In the genomic region with DNA sequence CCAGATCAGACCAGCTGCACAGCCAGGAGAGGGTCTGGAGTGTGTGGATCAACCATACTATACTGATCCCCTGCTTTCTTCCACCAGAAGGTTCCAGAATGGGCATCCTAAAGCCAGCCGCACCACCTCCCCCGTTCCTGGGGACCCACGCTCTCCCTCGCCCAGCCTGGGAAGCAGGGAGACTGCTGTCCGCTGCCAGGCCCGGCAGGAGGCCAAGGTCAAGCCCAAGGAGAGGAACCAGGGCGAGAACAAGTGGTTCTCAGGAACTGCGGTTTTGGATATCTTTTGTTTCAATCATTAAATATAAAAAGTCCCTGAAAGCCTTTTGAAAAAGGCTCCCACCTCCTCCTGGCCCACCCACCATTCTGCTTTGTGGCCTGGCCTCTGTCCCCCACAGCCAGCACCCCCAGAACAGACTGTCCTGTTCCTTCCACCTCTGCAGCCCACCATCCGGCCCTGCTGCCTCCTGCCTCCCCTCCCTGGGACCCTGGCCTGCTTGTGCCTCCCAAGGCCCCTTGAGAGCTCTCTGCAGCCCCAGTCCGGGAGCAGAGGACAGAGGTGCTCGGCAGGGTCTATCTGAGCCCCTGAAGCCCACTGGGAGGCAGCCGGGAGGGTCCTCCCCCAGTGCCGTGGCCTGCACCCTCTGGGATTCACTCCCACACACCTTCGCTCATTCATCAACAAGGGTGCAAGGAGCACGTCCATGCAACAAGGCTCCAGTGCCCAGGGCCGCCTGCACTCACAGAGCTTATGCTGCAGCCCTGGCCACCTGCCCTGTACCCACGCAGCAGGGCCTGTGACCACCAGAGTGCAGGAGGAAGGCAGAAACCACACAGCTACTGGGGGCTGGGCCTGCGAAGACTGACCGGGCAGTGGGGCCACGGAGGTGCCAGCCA, we compare ENCODE assay signal across 1 cellular context.
TF ChIP-seq lines count a peak whose summit lies in the region.

No MANE protein-coding gene starts in this region.

TF ChIP-seq in GM23338, 12 proteins besides CTCF, POLR2A, EP300 and RAD21:
- TF ChIP-seq, protein P1, sequence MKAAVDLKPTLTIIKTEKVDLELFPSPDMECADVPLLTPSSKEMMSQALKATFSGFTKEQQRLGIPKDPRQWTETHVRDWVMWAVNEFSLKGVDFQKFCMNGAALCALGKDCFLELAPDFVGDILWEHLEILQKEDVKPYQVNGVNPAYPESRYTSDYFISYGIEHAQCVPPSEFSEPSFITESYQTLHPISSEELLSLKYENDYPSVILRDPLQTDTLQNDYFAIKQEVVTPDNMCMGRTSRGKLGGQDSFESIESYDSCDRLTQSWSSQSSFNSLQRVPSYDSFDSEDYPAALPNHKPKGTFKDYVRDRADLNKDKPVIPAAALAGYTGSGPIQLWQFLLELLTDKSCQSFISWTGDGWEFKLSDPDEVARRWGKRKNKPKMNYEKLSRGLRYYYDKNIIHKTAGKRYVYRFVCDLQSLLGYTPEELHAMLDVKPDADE (IDR thresholded peaks at IDR 0.05) = no peak
- TF ChIP-seq STAT1 (IDR thresholded peaks at IDR 0.05; ENCODE audit: unreplicated experiment) = no peak
- TF ChIP-seq, protein P2, sequence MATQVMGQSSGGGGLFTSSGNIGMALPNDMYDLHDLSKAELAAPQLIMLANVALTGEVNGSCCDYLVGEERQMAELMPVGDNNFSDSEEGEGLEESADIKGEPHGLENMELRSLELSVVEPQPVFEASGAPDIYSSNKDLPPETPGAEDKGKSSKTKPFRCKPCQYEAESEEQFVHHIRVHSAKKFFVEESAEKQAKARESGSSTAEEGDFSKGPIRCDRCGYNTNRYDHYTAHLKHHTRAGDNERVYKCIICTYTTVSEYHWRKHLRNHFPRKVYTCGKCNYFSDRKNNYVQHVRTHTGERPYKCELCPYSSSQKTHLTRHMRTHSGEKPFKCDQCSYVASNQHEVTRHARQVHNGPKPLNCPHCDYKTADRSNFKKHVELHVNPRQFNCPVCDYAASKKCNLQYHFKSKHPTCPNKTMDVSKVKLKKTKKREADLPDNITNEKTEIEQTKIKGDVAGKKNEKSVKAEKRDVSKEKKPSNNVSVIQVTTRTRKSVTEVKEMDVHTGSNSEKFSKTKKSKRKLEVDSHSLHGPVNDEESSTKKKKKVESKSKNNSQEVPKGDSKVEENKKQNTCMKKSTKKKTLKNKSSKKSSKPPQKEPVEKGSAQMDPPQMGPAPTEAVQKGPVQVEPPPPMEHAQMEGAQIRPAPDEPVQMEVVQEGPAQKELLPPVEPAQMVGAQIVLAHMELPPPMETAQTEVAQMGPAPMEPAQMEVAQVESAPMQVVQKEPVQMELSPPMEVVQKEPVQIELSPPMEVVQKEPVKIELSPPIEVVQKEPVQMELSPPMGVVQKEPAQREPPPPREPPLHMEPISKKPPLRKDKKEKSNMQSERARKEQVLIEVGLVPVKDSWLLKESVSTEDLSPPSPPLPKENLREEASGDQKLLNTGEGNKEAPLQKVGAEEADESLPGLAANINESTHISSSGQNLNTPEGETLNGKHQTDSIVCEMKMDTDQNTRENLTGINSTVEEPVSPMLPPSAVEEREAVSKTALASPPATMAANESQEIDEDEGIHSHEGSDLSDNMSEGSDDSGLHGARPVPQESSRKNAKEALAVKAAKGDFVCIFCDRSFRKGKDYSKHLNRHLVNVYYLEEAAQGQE (IDR thresholded peaks at IDR 0.05; ENCODE audit: unreplicated experiment) = no peak
- TF ChIP-seq EZH2phosphoT487 (IDR thresholded peaks at IDR 0.05; ENCODE audit: unreplicated experiment) = no peak
- TF ChIP-seq JUNB (IDR thresholded peaks at IDR 0.05; ENCODE audit: unreplicated experiment) = no peak
- no peak for TF ChIP-seq EZH2 (IDR thresholded peaks at IDR 0.05; ENCODE audit: low read depth, unreplicated experiment)
- TF ChIP-seq ZNF114 (CRISPR knock-in tag; IDR thresholded peaks at IDR 0.05) = no peak
- no peak for TF ChIP-seq CREB1 (CRISPR knock-in tag; IDR thresholded peaks at IDR 0.05; ENCODE audit: low read depth)
- no peak for TF ChIP-seq POLR2AphosphoS5 (IDR thresholded peaks at IDR 0.05; ENCODE audit: low read depth)
